Comparison of ENCODE assay signal across 17 cellular contexts in genomic region chr9:89449261-89449671, GRCh38. TPM values are rescaled to one million over a fixed set of nuclear protein-coding genes. Genes with fewer than 3 reads are reported as not detected.
DNase-seq lines count a peak whose midpoint lies in the region; TF ChIP-seq lines count a peak whose summit lies in the region.
"Had no signal": no experiment of that assay in that cellular context is flagged by ENCODE, and none has a peak within 500 bp of the region (broad histone marks: within the 10 kb centered on the region; RNA-seq: fewer than 3 reads in every experiment).

No MANE protein-coding gene starts in this region.

- H3K27ac ChIP-seq in layer of hippocampus (ENCODE audit: low read depth, low read length) = peak overlapping the region; percentile 99
- H3K27ac ChIP-seq: gastrocnemius medialis, pancreas had no signal

- intact Hi-C loops in activated T-helper 1 cell treated with anti-CD3 and anti-CD28 coated beads, Interleukin-12 subunit alpha, Interleukin-12 subunit beta, Interleukin-2, Interleukin-4 antibody, amounts not matched to agents 30 ng/mL and 10 ng/mL and 1 ng/mL, durations not matched to agents 14 hours and 24 hours and 36 hours (cut with micrococcal nuclease) = no loop called here

- H3K4me3 Mint-ChIP-seq in activated T-helper 1 cell treated with anti-CD3 and anti-CD28 coated beads, Interleukin-12 subunit alpha, Interleukin-12 subunit beta, Interleukin-2, Interleukin-4 antibody, amounts not matched to agents 30 ng/mL and 10 ng/mL and 1 ng/mL, durations not matched to agents 14 hours and 24 hours and 36 hours = peak overlapping the region; percentile 59
- H3K4me3 Mint-ChIP-seq in type B pancreatic cell = no peak overlapping the region

- peak overlapping the region; percentile 91 for H3K27ac Mint-ChIP-seq in activated T-helper 1 cell treated with anti-CD3 and anti-CD28 coated beads, Interleukin-12 subunit alpha, Interleukin-12 subunit beta, Interleukin-2, Interleukin-4 antibody, amounts not matched to agents 30 ng/mL and 10 ng/mL and 1 ng/mL, durations not matched to agents 14 hours and 24 hours and 36 hours
- H3K27ac Mint-ChIP-seq in type B pancreatic cell = peak overlapping the region; percentile 30

- H3K4me1 Mint-ChIP-seq in activated T-helper 1 cell treated with anti-CD3 and anti-CD28 coated beads, Interleukin-12 subunit alpha, Interleukin-12 subunit beta, Interleukin-2, Interleukin-4 antibody, amounts not matched to agents 30 ng/mL and 10 ng/mL and 1 ng/mL, durations not matched to agents 14 hours and 24 hours and 36 hours (ENCODE audit: low read depth) = peaks cover 88% of the 10 kb centered on the region
- H3K4me1 Mint-ChIP-seq in type B pancreatic cell (ENCODE audit: unreplicated experiment) = peaks cover 17% of the 10 kb centered on the region

- H3K36me3 Mint-ChIP-seq in activated T-helper 1 cell treated with anti-CD3 and anti-CD28 coated beads, Interleukin-12 subunit alpha, Interleukin-12 subunit beta, Interleukin-2, Interleukin-4 antibody, amounts not matched to agents 30 ng/mL and 10 ng/mL and 1 ng/mL, durations not matched to agents 14 hours and 24 hours and 36 hours (ENCODE audit: low read depth) = peaks cover 58% of the 10 kb centered on the region
- peaks cover 3% of the 10 kb centered on the region for H3K36me3 Mint-ChIP-seq in type B pancreatic cell

- peak; percentile 49 for DNase-seq in stimulated activated CD4-positive, alpha-beta T cell treated with anti-CD3 and anti-CD28 coated beads, Interleukin-15, amount 100 ng/mL, for 24 hours
- no peak for DNase-seq in stimulated activated CD4-positive, alpha-beta T cell treated with anti-CD3 and anti-CD28 coated beads, Interleukin-2, amount 100 ng/mL, for 48 hours
- no peak for DNase-seq in activated T-helper 1 cell treated with anti-CD3 and anti-CD28 coated beads, Interleukin-12 subunit alpha, Interleukin-12 subunit beta, Interleukin-2, Interleukin-4 antibody, amounts not matched to agents 30 ng/mL and 10 ng/mL and 1 ng/mL, durations not matched to agents 14 hours and 24 hours and 36 hours (ENCODE audit: low spot score)
- DNase-seq in type B pancreatic cell (ENCODE audit: extremely low spot score, unreplicated experiment) = no peak
- no peak for DNase-seq in D341Med (ENCODE audit: low spot score)
- DNase-seq in NCI-H187 treated with DMSO at 0.1 percent for 48 hours (lab: John Stamatoyannopoulos, UW) = no peak
- DNase-seq in NCI-H524 (lab: John Stamatoyannopoulos, UW) = no peak
- DNase-seq: activated CD4-positive, CD25-positive, alpha-beta regulatory T cell; activated effector memory CD4-positive, alpha-beta T cell treated with anti-CD3 and anti-CD28 coated beads, Interleukin-2, amount 50 U/mL, for 16 hours; gastrocnemius medialis; Kasumi-1; mesenchymal stem cell; NCI-H1436 treated with DMSO at 0.1 percent for 48 hours; NCI-H446 treated with DMSO at 0.1 percent for 48 hours; PC-3 had no signal

- H3K27me3 Mint-ChIP-seq in activated T-helper 1 cell treated with anti-CD3 and anti-CD28 coated beads, Interleukin-12 subunit alpha, Interleukin-12 subunit beta, Interleukin-2, Interleukin-4 antibody, amounts not matched to agents 30 ng/mL and 10 ng/mL and 1 ng/mL, durations not matched to agents 14 hours and 24 hours and 36 hours (ENCODE audit: insufficient read depth) = no peaks in the 10 kb centered on the region
- H3K27me3 Mint-ChIP-seq in type B pancreatic cell = no peaks in the 10 kb centered on the region

- no peak for TF ChIP-seq CTCF in type B pancreatic cell (conservative IDR thresholded peaks at IDR 0.05)

- no peaks in the 10 kb centered on the region for H3K9me3 Mint-ChIP-seq in activated T-helper 1 cell treated with anti-CD3 and anti-CD28 coated beads, Interleukin-12 subunit alpha, Interleukin-12 subunit beta, Interleukin-2, Interleukin-4 antibody, amounts not matched to agents 30 ng/mL and 10 ng/mL and 1 ng/mL, durations not matched to agents 14 hours and 24 hours and 36 hours
- no peaks in the 10 kb centered on the region for H3K9me3 Mint-ChIP-seq in type B pancreatic cell

- H3K27me3 ChIP-seq in layer of hippocampus (ENCODE audit: control insufficient read depth, insufficient read depth, low read length) = no peaks in the 10 kb centered on the region
- H3K27me3 ChIP-seq: gastrocnemius medialis, pancreas had no signal

RNA-seq across cellular contexts. Expression of gene SEMA4D, which starts 48.6 kb away (rescaled TPM):
- total RNA-seq in activated T-helper 1 cell treated with anti-CD3 and anti-CD28 coated beads, Interleukin-12 subunit alpha, Interleukin-12 subunit beta, Interleukin-2, Interleukin-4 antibody, amounts not matched to agents 30 ng/mL and 10 ng/mL and 1 ng/mL, durations not matched to agents 14 hours and 24 hours and 36 hours = 388 and 411 TPM in 2 replicates
- 32.3 and 43.6 TPM in 2 replicates for total RNA-seq in type B pancreatic cell (ENCODE audit: low replicate concordance)
